1 cellular context compared by ENCODE assay signal in the genomic region with DNA sequence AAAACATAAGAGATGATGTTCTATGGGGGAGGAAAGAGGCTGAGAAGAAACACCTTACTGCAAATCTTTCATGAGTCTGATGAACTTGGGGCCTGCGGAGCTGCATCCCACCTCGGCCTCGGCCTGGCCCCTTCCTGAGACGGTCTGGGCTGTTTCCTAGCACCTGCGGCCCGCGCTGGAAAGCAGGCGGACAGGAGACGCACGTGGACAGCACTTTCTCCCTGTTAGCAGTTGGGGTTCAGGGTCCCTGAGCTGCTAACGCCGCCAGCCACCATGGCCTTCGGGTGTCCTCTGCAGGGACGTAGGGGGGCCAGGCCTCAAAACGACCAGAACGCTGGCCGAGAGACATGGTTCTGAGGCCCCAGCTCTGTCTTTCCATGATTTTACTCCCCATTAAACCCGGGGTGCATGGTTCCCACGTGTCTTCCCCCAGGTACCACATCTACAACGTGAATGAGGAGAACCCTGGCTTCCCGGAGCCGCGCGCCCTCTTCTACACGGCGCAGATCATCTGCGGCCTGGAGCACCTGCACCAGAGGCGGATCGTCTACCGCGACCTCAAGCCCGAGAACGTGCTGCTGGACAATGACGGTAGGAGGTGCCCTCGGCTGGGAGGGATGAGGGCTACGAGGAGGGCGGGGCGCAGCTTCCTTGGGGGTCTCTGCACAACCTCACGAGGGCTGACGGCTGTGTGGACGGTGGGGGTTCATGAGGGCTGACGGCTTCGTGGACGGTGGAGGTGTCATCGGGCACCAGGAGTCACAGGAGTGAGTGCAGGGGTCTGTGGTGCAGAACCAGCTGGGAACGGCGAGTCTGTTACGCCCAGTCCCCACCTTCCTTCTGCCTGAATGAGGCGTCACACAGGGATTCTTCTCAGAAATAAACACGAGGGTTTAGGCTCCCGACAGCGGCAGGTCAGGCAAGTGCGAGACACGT.
TF ChIP-seq lines count a peak whose summit lies in the region.

No MANE protein-coding gene starts in this region.

TF ChIP-seq in WTC11, 78 proteins besides CTCF, POLR2A, EP300 and RAD21 (continued from another document):
- TF ChIP-seq, protein P1, sequence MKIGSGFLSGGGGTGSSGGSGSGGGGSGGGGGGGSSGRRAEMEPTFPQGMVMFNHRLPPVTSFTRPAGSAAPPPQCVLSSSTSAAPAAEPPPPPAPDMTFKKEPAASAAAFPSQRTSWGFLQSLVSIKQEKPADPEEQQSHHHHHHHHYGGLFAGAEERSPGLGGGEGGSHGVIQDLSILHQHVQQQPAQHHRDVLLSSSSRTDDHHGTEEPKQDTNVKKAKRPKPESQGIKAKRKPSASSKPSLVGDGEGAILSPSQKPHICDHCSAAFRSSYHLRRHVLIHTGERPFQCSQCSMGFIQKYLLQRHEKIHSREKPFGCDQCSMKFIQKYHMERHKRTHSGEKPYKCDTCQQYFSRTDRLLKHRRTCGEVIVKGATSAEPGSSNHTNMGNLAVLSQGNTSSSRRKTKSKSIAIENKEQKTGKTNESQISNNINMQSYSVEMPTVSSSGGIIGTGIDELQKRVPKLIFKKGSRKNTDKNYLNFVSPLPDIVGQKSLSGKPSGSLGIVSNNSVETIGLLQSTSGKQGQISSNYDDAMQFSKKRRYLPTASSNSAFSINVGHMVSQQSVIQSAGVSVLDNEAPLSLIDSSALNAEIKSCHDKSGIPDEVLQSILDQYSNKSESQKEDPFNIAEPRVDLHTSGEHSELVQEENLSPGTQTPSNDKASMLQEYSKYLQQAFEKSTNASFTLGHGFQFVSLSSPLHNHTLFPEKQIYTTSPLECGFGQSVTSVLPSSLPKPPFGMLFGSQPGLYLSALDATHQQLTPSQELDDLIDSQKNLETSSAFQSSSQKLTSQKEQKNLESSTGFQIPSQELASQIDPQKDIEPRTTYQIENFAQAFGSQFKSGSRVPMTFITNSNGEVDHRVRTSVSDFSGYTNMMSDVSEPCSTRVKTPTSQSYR (CRISPR knock-in tag; IDR thresholded peaks at IDR 0.05) = no peak
- no peak for TF ChIP-seq TCF7 (CRISPR knock-in tag; IDR thresholded peaks at IDR 0.05; ENCODE audit: low read depth)
- TF ChIP-seq, protein P2, sequence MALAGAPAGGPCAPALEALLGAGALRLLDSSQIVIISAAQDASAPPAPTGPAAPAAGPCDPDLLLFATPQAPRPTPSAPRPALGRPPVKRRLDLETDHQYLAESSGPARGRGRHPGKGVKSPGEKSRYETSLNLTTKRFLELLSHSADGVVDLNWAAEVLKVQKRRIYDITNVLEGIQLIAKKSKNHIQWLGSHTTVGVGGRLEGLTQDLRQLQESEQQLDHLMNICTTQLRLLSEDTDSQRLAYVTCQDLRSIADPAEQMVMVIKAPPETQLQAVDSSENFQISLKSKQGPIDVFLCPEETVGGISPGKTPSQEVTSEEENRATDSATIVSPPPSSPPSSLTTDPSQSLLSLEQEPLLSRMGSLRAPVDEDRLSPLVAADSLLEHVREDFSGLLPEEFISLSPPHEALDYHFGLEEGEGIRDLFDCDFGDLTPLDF (CRISPR knock-in tag; IDR thresholded peaks at IDR 0.05) = no peak
- TF ChIP-seq ZNF396 (CRISPR knock-in tag; IDR thresholded peaks at IDR 0.05; ENCODE audit: borderline replicate concordance) = no peak
- no peak for TF ChIP-seq ATF6 (CRISPR knock-in tag; IDR thresholded peaks at IDR 0.05)
- TF ChIP-seq GRHL2 (CRISPR knock-in tag; IDR thresholded peaks at IDR 0.05; ENCODE audit: insufficient replicate concordance, severe bottlenecking) = no peak
- TF ChIP-seq, protein P3, sequence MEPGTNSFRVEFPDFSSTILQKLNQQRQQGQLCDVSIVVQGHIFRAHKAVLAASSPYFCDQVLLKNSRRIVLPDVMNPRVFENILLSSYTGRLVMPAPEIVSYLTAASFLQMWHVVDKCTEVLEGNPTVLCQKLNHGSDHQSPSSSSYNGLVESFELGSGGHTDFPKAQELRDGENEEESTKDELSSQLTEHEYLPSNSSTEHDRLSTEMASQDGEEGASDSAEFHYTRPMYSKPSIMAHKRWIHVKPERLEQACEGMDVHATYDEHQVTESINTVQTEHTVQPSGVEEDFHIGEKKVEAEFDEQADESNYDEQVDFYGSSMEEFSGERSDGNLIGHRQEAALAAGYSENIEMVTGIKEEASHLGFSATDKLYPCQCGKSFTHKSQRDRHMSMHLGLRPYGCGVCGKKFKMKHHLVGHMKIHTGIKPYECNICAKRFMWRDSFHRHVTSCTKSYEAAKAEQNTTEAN (CRISPR knock-in tag; IDR thresholded peaks at IDR 0.05) = no peak
- TF ChIP-seq SP1 (CRISPR knock-in tag; conservative IDR thresholded peaks at IDR 0.05) = no peak
- TF ChIP-seq HMGA2 (CRISPR knock-in tag; IDR thresholded peaks at IDR 0.05) = no peak
TF ChIP-seq in WTC11: peak in this region for 0.
